1 cellular context compared by ENCODE assay signal in genomic region chr17:40145476-40145875, GRCh38.
TF ChIP-seq lines count a peak whose summit lies in the region.

No MANE protein-coding gene starts in this region.

TF ChIP-seq in K562, 482 proteins besides CTCF, POLR2A, EP300 and RAD21:
- TF ChIP-seq ZNF121 (CRISPR knock-in tag; conservative IDR thresholded peaks at IDR 0.05) (peak; percentile 64), ZNF175 (CRISPR knock-in tag; IDR thresholded peaks at IDR 0.05; ENCODE audit: low read depth) (no peak), BRD9 (IDR thresholded peaks at IDR 0.05; ENCODE audit: low read depth, partially characterized antibody) (no peak), BRF2 (IDR thresholded peaks at IDR 0.05; ENCODE audit: borderline replicate concordance, insufficient read depth, insufficient read length) (no peak), FOSL1 (tag; conservative IDR thresholded peaks at IDR 0.05) (no peak), ILK (tag; IDR thresholded peaks at IDR 0.05; ENCODE audit: borderline replicate concordance, low read depth) (no peak), MEF2D (tag; conservative IDR thresholded peaks at IDR 0.05; ENCODE audit: low read depth) (no peak)
